In the genomic region with DNA sequence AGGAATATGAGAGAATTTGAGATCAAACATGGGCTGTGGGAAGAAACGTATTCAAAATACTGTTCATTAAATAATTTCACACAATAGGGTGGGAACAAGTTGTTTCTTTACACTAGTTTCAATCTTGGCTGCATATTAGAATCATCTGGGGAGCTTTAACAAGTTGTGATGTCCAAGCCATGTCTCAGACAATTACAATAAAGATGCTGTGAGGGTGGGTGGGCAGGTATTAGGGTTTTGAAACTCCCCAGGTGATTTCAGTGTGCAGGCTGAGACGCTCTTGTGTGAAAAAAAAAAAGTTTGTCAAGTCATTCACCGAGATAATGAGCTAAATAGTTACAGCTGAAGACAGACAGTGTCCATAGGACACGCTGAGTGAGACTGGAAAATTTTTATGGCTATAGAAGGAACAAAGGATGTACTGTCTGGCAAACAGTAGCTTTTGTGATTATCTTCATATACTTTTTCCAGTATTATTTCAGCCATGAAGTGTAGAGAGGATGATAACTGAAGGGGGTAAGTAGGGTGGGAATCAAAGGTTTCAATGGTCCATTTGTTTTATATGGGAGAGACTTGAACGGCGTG, we compare ENCODE assay signal across 15 cellular contexts.
DNase-seq lines count a peak whose midpoint lies in the region; TF ChIP-seq lines count a peak whose summit lies in the region.
"Had no signal": no experiment of that assay in that cellular context is flagged by ENCODE, and none has a peak within 500 bp of the region (broad histone marks: within the 10 kb centered on the region; RNA-seq: fewer than 3 reads in every experiment).

No MANE protein-coding gene starts in this region.

- H3K9me3 Mint-ChIP-seq in nephron progenitor cell = no peaks in the 10 kb centered on the region
- no peaks in the 10 kb centered on the region for H3K9me3 Mint-ChIP-seq in activated naive CD4-positive, alpha-beta T cell treated with anti-CD3 and anti-CD28 coated beads, Interleukin-2, amount 10 ng/mL, durations not matched to agents 7 days and 5 days
- H3K9me3 Mint-ChIP-seq: H9 had no signal

- no peak for TF ChIP-seq CTCF in nephron progenitor cell (IDR thresholded peaks at IDR 0.05)

- H3K36me3 Mint-ChIP-seq in nephron progenitor cell (ENCODE audit: low read depth) = no peaks in the 10 kb centered on the region
- H3K36me3 Mint-ChIP-seq in activated naive CD4-positive, alpha-beta T cell treated with anti-CD3 and anti-CD28 coated beads, Interleukin-2, amount 10 ng/mL, durations not matched to agents 7 days and 5 days = no peaks in the 10 kb centered on the region
- H3K36me3 Mint-ChIP-seq: CD4-positive, alpha-beta memory T cell had no signal

- H3K27ac Mint-ChIP-seq in nephron progenitor cell = peak overlapping the region; percentile 23
- H3K27ac Mint-ChIP-seq in activated naive CD4-positive, alpha-beta T cell treated with anti-CD3 and anti-CD28 coated beads, Interleukin-2, amount 10 ng/mL, durations not matched to agents 7 days and 5 days = no peak overlapping the region
- H3K27ac Mint-ChIP-seq: H9 had no signal

- DNase-seq in NCI-H526 (lab: John Stamatoyannopoulos, UW) = peak; percentile 52 to 77
- DNase-seq in SW480 (ENCODE audit: low spot score) = peak; percentile 8
- DNase-seq in foreskin melanocyte = peak; percentile 91
- no peak for DNase-seq in nephron progenitor cell
- no peak for DNase-seq in NCI-H2227 treated with DMSO at 0.1 percent for 48 hours (lab: John Stamatoyannopoulos, UW)
- no peak for DNase-seq in activated naive CD4-positive, alpha-beta T cell treated with anti-CD3 and anti-CD28 coated beads, Interleukin-2, amount 10 ng/mL, durations not matched to agents 7 days and 5 days
- no peak for DNase-seq in RKO (ENCODE audit: low spot score)
- DNase-seq: BE2C; CD4-positive, alpha-beta memory T cell; COR-L47; DMS153; DMS79 treated with DMSO at 0.1 percent for 48 hours; EL; GOT3; H9 had no signal

- no peak overlapping the region for H3K4me3 Mint-ChIP-seq in nephron progenitor cell
- no peak overlapping the region for H3K4me3 Mint-ChIP-seq in activated naive CD4-positive, alpha-beta T cell treated with anti-CD3 and anti-CD28 coated beads, Interleukin-2, amount 10 ng/mL, durations not matched to agents 7 days and 5 days
- H3K4me3 Mint-ChIP-seq: CD4-positive, alpha-beta memory T cell; H9 had no signal

- CTCF ChIA-PET in activated naive CD4-positive, alpha-beta T cell treated with anti-CD3 and anti-CD28 coated beads, Interleukin-2, amount 10 ng/mL, durations not matched to agents 7 days and 5 days (lab: Charles Lee) = interaction anchor here (1.2 kb wide), 1 partner anchor 33 kb away, joined by 4 read pairs; no protein-coding TSS in a partner anchor

- no peaks in the 10 kb centered on the region for H3K27me3 Mint-ChIP-seq in nephron progenitor cell (ENCODE audit: low read depth, poor library complexity)
- peaks cover 9% of the 10 kb centered on the region for H3K27me3 Mint-ChIP-seq in activated naive CD4-positive, alpha-beta T cell treated with anti-CD3 and anti-CD28 coated beads, Interleukin-2, amount 10 ng/mL, durations not matched to agents 7 days and 5 days

- no peaks in the 10 kb centered on the region for H3K4me1 Mint-ChIP-seq in nephron progenitor cell
- H3K4me1 Mint-ChIP-seq in activated naive CD4-positive, alpha-beta T cell treated with anti-CD3 and anti-CD28 coated beads, Interleukin-2, amount 10 ng/mL, durations not matched to agents 7 days and 5 days = no peaks in the 10 kb centered on the region
- H3K4me1 Mint-ChIP-seq: CD4-positive, alpha-beta memory T cell had no signal

Comparison
In these comparisons a context has a peak if more than half of its experiments do, and no peak if none do; other contexts are left out.
1. DNase-seq: peak in NCI-H526 (2 of 2), SW480 (single experiment) and foreskin melanocyte (single experiment); none in nephron progenitor cell (single experiment), NCI-H2227 treated with DMSO at 0.1 percent for 48 hours (single experiment), activated naive CD4-positive, alpha-beta T cell treated with anti-CD3 and anti-CD28 coated beads, Interleukin-2, amount 10 ng/mL, durations not matched to agents 7 days and 5 days (single experiment) and RKO (single experiment).